8 cellular contexts compared by ENCODE assay signal in the genomic region with DNA sequence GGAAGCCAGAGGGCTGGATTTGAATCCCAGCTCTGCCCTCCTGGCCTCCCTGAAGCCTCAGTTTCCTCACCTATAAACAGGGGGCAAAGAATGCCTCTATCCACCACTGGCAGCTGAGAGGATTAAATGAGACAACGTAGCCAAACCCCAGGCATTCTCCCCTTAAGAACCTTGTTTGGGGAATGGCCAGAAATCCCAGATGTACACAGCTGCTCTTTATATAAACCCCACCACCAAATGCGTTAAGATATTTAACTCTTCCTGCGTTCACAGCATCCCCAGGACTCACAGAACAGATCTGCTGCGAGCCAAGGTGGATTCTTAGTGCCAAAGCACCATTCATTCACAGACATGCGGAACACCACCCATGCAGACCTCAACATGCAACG. TPM values are rescaled to one million over a fixed set of nuclear protein-coding genes. Genes with fewer than 3 reads are reported as not detected.
DNase-seq lines count a peak whose midpoint lies in the region; ATAC-seq, FAIRE-seq and TF ChIP-seq lines count a peak whose summit lies in the region.

No MANE protein-coding gene starts in this region.

- H3K27me3 ChIP-seq in AG04450 (ENCODE audit: control insufficient read depth, insufficient read depth, low read length) = no peaks in the 10 kb centered on the region
- no peaks in the 10 kb centered on the region for H3K27me3 ChIP-seq in KMS-11 (ENCODE audit: insufficient read depth, low read depth)
- H3K27me3 ChIP-seq in K562 (ENCODE audit: control insufficient read depth in 2 of 2, insufficient read depth in 2 of 2, low read length in 2 of 2) = no peaks in the 10 kb centered on the region

- H4K20me1 ChIP-seq in KMS-11 (ENCODE audit: insufficient read depth) (peaks cover 61% of the 10 kb centered on the region), K562 (replicated peaks; ENCODE audit: control insufficient read depth, insufficient read depth, low read length) (peaks cover 44% of the 10 kb centered on the region)

- H3K9ac ChIP-seq in KMS-11 (no peak overlapping the region), K562 (ENCODE audit: insufficient read depth in 1 of 2, low read depth in 2 of 2, low read length in 2 of 2) (peak overlapping the region; percentile 26 to 28; a peak in 2 of 4 replicates)

- H3K4me2 ChIP-seq in KMS-11 (peak overlapping the region; percentile 90), K562 (ENCODE audit: insufficient read depth, low read length) (peak overlapping the region; percentile 60)

- H3K36me3 ChIP-seq in KMS-11 (ENCODE audit: insufficient read depth) (peaks cover 7% of the 10 kb centered on the region; the same call in 1 of the 2 replicates), K562 (ENCODE audit: control insufficient read depth, insufficient read depth, low read length) (peaks cover 71% of the 10 kb centered on the region)

- ATAC-seq in K562 (no peak), GM21723 (IDR thresholded peaks at IDR 0.05; ENCODE audit: unreplicated experiment) (no peak)

- H3K9me3 ChIP-seq in AG04450 (ENCODE audit: control insufficient read depth, insufficient read depth, low read length) (no peaks in the 10 kb centered on the region; the same call in 1 of the 2 replicates), K562 (replicated peaks; ENCODE audit: control insufficient read depth, insufficient read depth, low read depth, low read length) (no peaks in the 10 kb centered on the region)

- intact Hi-C loops in K562 (cut with micrococcal nuclease) = no loop called here

- 75% methylated on average over 6 of the region's 6 CpGs for WGBS in K562 (ENCODE audit: insufficient coverage, low coverage, missing lambda C conversion rate)

- peak overlapping the region; percentile 61 for H3K27ac ChIP-seq in AG04450 (ENCODE audit: low read depth, low read length)
- H3K27ac ChIP-seq in KMS-11 = no peak overlapping the region
- H3K27ac ChIP-seq in K562 (ENCODE audit: extremely low read depth, low read depth, low read length) = peak overlapping the region; percentile 53; the same call in 2 of the 3 replicates

- H3K4me3 ChIP-seq in AG04450 (ENCODE audit: low read depth, low read length) (peak overlapping the region; percentile 39), KMS-11 (IDR thresholded peaks at IDR 0.05; ENCODE audit: insufficient read depth, low read depth, low read length) (no peak overlapping the region), K562 (no peak overlapping the region)

- peaks cover 97% of the 10 kb centered on the region for H3K79me2 ChIP-seq in KMS-11 (ENCODE audit: insufficient read depth, low read depth)
- peaks cover 95% of the 10 kb centered on the region for H3K79me2 ChIP-seq in K562 (ENCODE audit: control insufficient read depth, insufficient read depth, low read length)

- DNase-seq in AG04450 (ENCODE audit: low read depth, low spot score) = peak; percentile 69
- no peak for DNase-seq in K562 (ENCODE audit: extremely low read depth in 1 of 4, low spot score in 3 of 4)
- peak; percentile 25 for DNase-seq in myocyte (ENCODE audit: low read depth)
- no peak for DNase-seq in SW480 (ENCODE audit: low spot score)
- no peak for DNase-seq in stimulated activated CD4-positive, alpha-beta T cell treated with anti-CD3 and anti-CD28 coated beads, Interleukin-2, amount 100 ng/mL, for 48 hours
- no peak for DNase-seq in erythroblast (lab: John Stamatoyannopoulos, UW)

- no peak for FAIRE-seq in K562 (lab: Jason Lieb, UNC)

- H3K9me1 ChIP-seq in K562 (ENCODE audit: control insufficient read depth, insufficient read depth, low read length) = no peaks in the 10 kb centered on the region

- H3K4me1 ChIP-seq in KMS-11 (ENCODE audit: low read depth, poor library complexity, severe bottlenecking) = peaks cover 52% of the 10 kb centered on the region
- peaks cover 62 to 81% of the 10 kb centered on the region in 2 experiments for H3K4me1 ChIP-seq in K562 (replicated peaks in 1 of 2; ENCODE audit: control insufficient read depth in 2 of 2, insufficient read depth in 2 of 2, low read length in 2 of 2)

- no peak for TF ChIP-seq RAD21 in K562 (CRISPR knock-in tag; conservative IDR thresholded peaks at IDR 0.05 in 1 of 2, IDR thresholded peaks at IDR 0.05 in 1 of 2)

- in situ Hi-C loops in K562 (cut with MboI) = no loop called here

- H2AFZ ChIP-seq in KMS-11 (ENCODE audit: low read depth) (no peak overlapping the region), K562 (ENCODE audit: low read depth, low read length) (no peak overlapping the region)

- TF ChIP-seq CTCF in AG04450 (IDR thresholded peaks at IDR 0.05; ENCODE audit: low read depth, low read length) = no peak
- TF ChIP-seq CTCF in KMS-11 (conservative IDR thresholded peaks at IDR 0.05; ENCODE audit: low read depth, low read length) = no peak
- no peak for TF ChIP-seq CTCF in K562 (IDR thresholded peaks at IDR 0.05 in 2 of 3, conservative IDR thresholded peaks at IDR 0.05 in 1 of 3; ENCODE audit: insufficient read depth in 2 of 3, low read depth in 1 of 3, low read length in 3 of 3)

- POLR2A ChIA-PET in AG04450 (lab: Yijun Ruan, JAX) = no interaction called here
- POLR2A ChIA-PET in K562 (lab: Yijun Ruan, JAX) = interaction anchor here (0.5 to 2.4 kb wide), 9 partner anchors 12 to 965 kb away, joined by 3 to 11 read pairs (median 3); no protein-coding TSS in a partner anchor

- CTCF ChIA-PET in AG04450 (lab: Charles Lee) (interaction anchor here (1.4 to 2.1 kb wide), 2 partner anchors 395 to 606 kb away, joined by 3 to 11 read pairs; no protein-coding TSS in a partner anchor), K562 (lab: Yijun Ruan, JAX; ENCODE audit: low intra/inter-chr PET ratio) (no interaction called here)

- TF ChIP-seq POLR2A in K562 (conservative IDR thresholded peaks at IDR 0.05) (no peak), erythroblast (IDR thresholded peaks at IDR 0.05; ENCODE audit: low read length) (no peak)

- TF ChIP-seq EP300 in K562 (IDR thresholded peaks at IDR 0.05; ENCODE audit: low read length) = no peak

- no TSS peak for BruUV-seq in K562 (replicated peaks; lab: Mats Ljungman, UMichigan)

TF ChIP-seq in K562, 482 proteins besides CTCF, POLR2A, EP300 and RAD21 (continues in another document):
- TF ChIP-seq PML (IDR thresholded peaks at IDR 0.05; ENCODE audit: low read length) = no peak
- TF ChIP-seq CHD2 (IDR thresholded peaks at IDR 0.05; ENCODE audit: low read depth, low read length) = no peak
- TF ChIP-seq MTF1 (CRISPR knock-in tag; IDR thresholded peaks at IDR 0.05; ENCODE audit: borderline replicate concordance) = no peak

RNA-seq across cellular contexts. Expression of a gene that starts 5.3 kb away (rescaled TPM):
- 7.5 and 10.8 TPM in 2 replicates for polyA plus RNA-seq in AG04450 (2011; rRNA removed)
- 25.2 and 31.7 TPM in 2 replicates for polyA minus RNA-seq in AG04450 (2011; rRNA and poly(A)+ RNA removed)
- total RNA-seq in K562 (2011; cell fraction: chromatin; rRNA removed; ENCODE audit: low replicate concordance) = 47.5 and 98.2 TPM in 2 replicates
- total RNA-seq in K562 (2011; cell fraction: nucleolus; rRNA removed) = 56.7 and 69.2 TPM in 2 replicates
- total RNA-seq in K562 (2011; cell fraction: nucleoplasm; rRNA removed) = 49.1 and 56.6 TPM in 2 replicates
- total RNA-seq in K562 (2014; rRNA removed) = 26.9 and 31.6 TPM in 2 replicates
- 13.4 and 14.2 TPM in 2 replicates for total RNA-seq in K562 (2014; rRNA removed; fragmentation: Illumina TruSeq; extraction: Trizol)
- total RNA-seq in K562 (2015; rRNA removed; fragmentation: Illumina TruSeq; extraction: Trizol) = 14.1 and 14.3 TPM in 2 replicates
- total RNA-seq in K562 (2021) = 78.3 and 84.2 TPM in 2 replicates
- 6.4 and 14.8 TPM in 2 replicates for polyA plus RNA-seq in K562 (2011; rRNA removed)
- polyA plus RNA-seq in K562 (2011; cell fraction: cytosol; rRNA removed) = 8.4 and 9.7 TPM in 2 replicates
- polyA plus RNA-seq in K562 (2011; cell fraction: nucleus; rRNA removed) = 34.5 and 47.6 TPM in 2 replicates
- polyA plus RNA-seq in K562 (2012) = 33.7 and 52.9 TPM in 2 replicates
- 14.4 and 30.2 TPM in 2 replicates for polyA plus RNA-seq in K562 (2014; fragmentation: Illumina TruSeq; extraction: Trizol)
- 1 to 10 TPM; 1.5 to 2.3 TPM for polyA plus RNA-seq in K562 (2014; fragmentation: Nextera tagmentation; extraction: Ambion mirVana)
- polyA plus RNA-seq in K562 (2014; rRNA removed) = 21.1 and 25.2 TPM in 2 replicates
- polyA minus RNA-seq in K562 (2011; rRNA and poly(A)+ RNA removed) = 32.3 and 47.1 TPM in 2 replicates
- 34.6 and 56.1 TPM in 2 replicates for polyA minus RNA-seq in K562 (2011; cell fraction: cytosol; rRNA and poly(A)+ RNA removed)
- 45.1 and 56.8 TPM in 2 replicates for polyA minus RNA-seq in K562 (2011; cell fraction: nucleus; rRNA and poly(A)+ RNA removed)
- total RNA-seq in myocyte = 16.7 and 28.9 TPM in 2 replicates
- 13.5 TPM for polyA plus RNA-seq in myocyte (2012)

Comparison
In these comparisons a context has a peak if more than half of its experiments do, and no peak if none do; other contexts are left out.
1. DNase-seq: peak in AG04450 (single experiment) and myocyte (single experiment); none in K562 (0 of 4), SW480 (single experiment), stimulated activated CD4-positive, alpha-beta T cell treated with anti-CD3 and anti-CD28 coated beads, Interleukin-2, amount 100 ng/mL, for 48 hours (0 of 2) and erythroblast (0 of 2).